In the genomic region with DNA sequence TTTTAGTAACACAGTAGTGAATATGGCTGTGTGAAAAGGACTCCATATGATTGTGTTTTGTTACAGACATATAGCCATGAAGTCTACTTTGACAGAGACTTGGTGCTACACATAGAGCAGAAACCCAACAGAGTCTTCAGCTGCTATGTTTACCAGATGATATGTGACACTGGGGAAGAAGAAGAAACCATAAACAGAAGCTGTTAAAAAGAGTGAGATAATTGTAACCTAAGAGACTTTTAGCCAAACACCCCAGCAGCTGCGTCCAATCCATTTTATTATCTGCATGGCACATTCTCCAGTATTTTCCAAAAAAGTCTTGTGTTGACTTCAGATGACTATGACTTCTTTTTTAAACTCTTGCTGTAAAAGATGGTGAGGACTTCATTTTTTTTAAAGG, we compare ENCODE assay signal across 16 cellular contexts. TPM values are rescaled to one million over a fixed set of nuclear protein-coding genes. Genes with fewer than 3 reads are reported as not detected.
A peak's percentile ranks its signal among the peaks of the same experiment; 100 is the strongest.
DNase-seq lines count a peak whose midpoint lies in the region; ATAC-seq, FAIRE-seq and TF ChIP-seq lines count a peak whose summit lies in the region.
"Had no signal": no experiment of that assay in that cellular context is flagged by ENCODE, and none has a peak within 500 bp of the region (broad histone marks: within the 10 kb centered on the region; RNA-seq: fewer than 3 reads in every experiment).

No MANE protein-coding gene starts in this region.

- 82 to 100% (median 94%) methylated on average over 1 of the region's 1 CpG for WGBS in small intestine, 3 donors

- H3K27me3 ChIP-seq in small intestine (ENCODE audit: control insufficient read depth in 2 of 2, insufficient read depth in 2 of 2, low read length in 2 of 2), result no peaks in the 10 kb centered on the region
- H3K27me3 ChIP-seq: MG63, SJSA1 had no signal

- no peaks in the 10 kb centered on the region for H3K36me3 Mint-ChIP-seq in natural killer cell
- H3K36me3 Mint-ChIP-seq in stimulated activated memory B cell treated with anti-CD40 and anti-IgM and Interleukin-4, amounts not matched to agents 10 μg/mL and 1 μg/mL and 100 μg/mL, for 72 hours, result peaks cover 61% of the 10 kb centered on the region

- H3K4me3 ChIP-seq in fibroblast of villous mesenchyme (ENCODE audit: low read depth, low read length), result no peak overlapping the region
- H3K4me3 ChIP-seq in small intestine (ENCODE audit: low read depth in 1 of 2, low read length in 2 of 2), result no peak overlapping the region
- H3K4me3 ChIP-seq: MG63, PC-9, SJSA1 had no signal

- H3K9me3 Mint-ChIP-seq in natural killer cell, result no peaks in the 10 kb centered on the region
- H3K9me3 Mint-ChIP-seq in stimulated activated memory B cell treated with anti-CD40 and anti-IgM and Interleukin-4, amounts not matched to agents 10 μg/mL and 1 μg/mL and 100 μg/mL, for 72 hours, result no peaks in the 10 kb centered on the region

- peak overlapping the region; percentile 67 for H3K4me3 Mint-ChIP-seq in natural killer cell
- H3K4me3 Mint-ChIP-seq in stimulated activated memory B cell treated with anti-CD40 and anti-IgM and Interleukin-4, amounts not matched to agents 10 μg/mL and 1 μg/mL and 100 μg/mL, for 72 hours, result no peak overlapping the region

- peaks cover 0 to 2% of the 10 kb centered on the region in 2 donors for H3K36me3 ChIP-seq in small intestine (ENCODE audit: control insufficient read depth in 2 of 2, insufficient read depth in 2 of 2, low read length in 2 of 2)

- TF ChIP-seq CTCF in fibroblast of villous mesenchyme (IDR thresholded peaks at IDR 0.05; ENCODE audit: insufficient read depth, low read depth, low read length) (no peak), natural killer cell (IDR thresholded peaks at IDR 0.05) (no peak)

- peak; percentile 68 to 86 (median 70) for ATAC-seq in natural killer cell
- no peak for ATAC-seq in stimulated activated memory B cell treated with anti-CD40 and anti-IgM and Interleukin-4, amounts not matched to agents 10 μg/mL and 1 μg/mL and 100 μg/mL, for 72 hours
- ATAC-seq: HCT116, Right ventricle myocardium inferior had no signal

- FAIRE-seq in GM19239 (lab: Jason Lieb, UNC) (peak; percentile 58), small intestine (lab: Jason Lieb, UNC) (no peak)

- intact Hi-C loops in natural killer cell (cut with micrococcal nuclease) (no loop called here), cardiac septum (cut with DNase I) (no loop called here)

- H3K4me1 ChIP-seq in small intestine (ENCODE audit: control insufficient read depth in 2 of 2, insufficient read depth in 1 of 2, low read depth in 1 of 2, low read length in 1 of 2), result no peaks in the 10 kb centered on the region

- DNase-seq in COR-L47 (lab: John Stamatoyannopoulos, UW), result peak; percentile 57
- DNase-seq in GM19239 (ENCODE audit: insufficient read length, low spot score), result no peak
- peak; percentile 71 for DNase-seq in fibroblast of villous mesenchyme (ENCODE audit: low read depth)
- DNase-seq in natural killer cell, result no peak
- no peak for DNase-seq in cardiac septum (ENCODE audit: low spot score)
- no peak for DNase-seq in small intestine
- no peak for DNase-seq in nucleus accumbens (lab: John Stamatoyannopoulos, UW)
- DNase-seq: KBM-7; MG63; NCI-H2029 treated with DMSO at 0.1 percent for 48 hours; NK-92 treated with Interleukin-12 subunit alpha and Interleukin-12 subunit beta, amount 100 ng/mL, for 24 hours; PC-9 had no signal

- H3K27ac ChIP-seq in small intestine (ENCODE audit: low read depth in 1 of 2, low read length in 1 of 2), result no peak overlapping the region
- H3K27ac ChIP-seq: PC-9, SJSA1 had no signal

- H3K27me3 Mint-ChIP-seq in natural killer cell (ENCODE audit: low read depth in 2 of 2), result no peaks in the 10 kb centered on the region
- H3K27me3 Mint-ChIP-seq in stimulated activated memory B cell treated with anti-CD40 and anti-IgM and Interleukin-4, amounts not matched to agents 10 μg/mL and 1 μg/mL and 100 μg/mL, for 72 hours, result no peaks in the 10 kb centered on the region

- peak overlapping the region; percentile 84 to 89 for H3K27ac Mint-ChIP-seq in natural killer cell
- no peak overlapping the region for H3K27ac Mint-ChIP-seq in stimulated activated memory B cell treated with anti-CD40 and anti-IgM and Interleukin-4, amounts not matched to agents 10 μg/mL and 1 μg/mL and 100 μg/mL, for 72 hours

- H3K9me3 ChIP-seq in small intestine (ENCODE audit: control insufficient read depth, low read depth), result no peaks in the 10 kb centered on the region
- H3K9me3 ChIP-seq: MG63, SJSA1 had no signal

- peaks cover 51 to 63% of the 10 kb centered on the region in 2 donors for H3K4me1 Mint-ChIP-seq in natural killer cell
- no peaks in the 10 kb centered on the region for H3K4me1 Mint-ChIP-seq in stimulated activated memory B cell treated with anti-CD40 and anti-IgM and Interleukin-4, amounts not matched to agents 10 μg/mL and 1 μg/mL and 100 μg/mL, for 72 hours

RNA-seq across cellular contexts. Expression of a gene that starts 41.4 kb away (rescaled TPM):
- total RNA-seq in fibroblast of villous mesenchyme (113 and 189 TPM in 2 replicates), natural killer cell (10 to 100 TPM; 13.6 to 28.7 (median 16.4) TPM), cardiac septum (39.7 TPM)
- polyA plus RNA-seq in small intestine, result 100 to 1,000 TPM in 2 of 3 donors, 10 to 100 TPM in 1; 97.7 to 305 (median 266) TPM

RNA-seq across cellular contexts. Expression of a gene that starts 46.9 kb away (rescaled TPM):
- total RNA-seq in fibroblast of villous mesenchyme (24.2 and 29.4 TPM in 2 replicates), natural killer cell (10 to 100 TPM; 20.0 to 33.8 (median 30.7) TPM), cardiac septum (12.4 TPM)
- polyA plus RNA-seq in small intestine, result 1 to 10 TPM; 3.5 to 5.9 (median 5.6) TPM

RNA-seq across cellular contexts. Expression of a gene that starts 47.1 kb away (rescaled TPM):
- total RNA-seq in fibroblast of villous mesenchyme (14.2 and 29.8 TPM in 2 replicates), natural killer cell (10 to 100 TPM; 14.3 to 16.7 (median 15.2) TPM), cardiac septum (10.5 TPM)
- 1 to 10 TPM; 2.2 to 8.5 (median 6.2) TPM for polyA plus RNA-seq in small intestine

Comparison
In these comparisons a context has a peak if more than half of its experiments do, and no peak if none do; other contexts are left out.
1. DNase-seq: peak in COR-L47 (single experiment) and fibroblast of villous mesenchyme (single experiment); none in GM19239 (single experiment), natural killer cell (single experiment), cardiac septum (single experiment), small intestine (single experiment) and nucleus accumbens (0 of 56).